Comparison of ENCODE assay signal across 8 cellular contexts in genomic region chr3:120348065-120348980, GRCh38. TPM values are rescaled to one million over a fixed set of nuclear protein-coding genes. Genes with fewer than 3 reads are reported as not detected.
DNase-seq lines count a peak whose midpoint lies in the region; ATAC-seq, FAIRE-seq and TF ChIP-seq lines count a peak whose summit lies in the region.

No MANE protein-coding gene starts in this region.

- H3K9ac ChIP-seq in kidney (ENCODE audit: low read length in 2 of 2), result peak overlapping the region; percentile 80 to 98

- peak overlapping the region; percentile 62 for H3K4me3 ChIP-seq in HAP-1
- peak overlapping the region; percentile 70 for H3K4me3 ChIP-seq in LNCaP clone FGC (ENCODE audit: low read depth, low read length)
- peak overlapping the region; percentile 70 to 82 for H3K4me3 ChIP-seq in body of pancreas
- H3K4me3 ChIP-seq in kidney (ENCODE audit: low read length in 2 of 2), result peak overlapping the region; percentile 74 to 88

- H3K9me3 Mint-ChIP-seq in T-cell, result no peaks in the 10 kb centered on the region

- no peaks in the 10 kb centered on the region for H3K27me3 Mint-ChIP-seq in T-cell

- H3K36me3 Mint-ChIP-seq in T-cell, result peaks cover 10% of the 10 kb centered on the region

- DNase-seq in GM13977 (ENCODE audit: low spot score) (peak; percentile 66), HAP-1 (ENCODE audit: low spot score in 2 of 2) (peak; percentile 52 to 64), LNCaP clone FGC (ENCODE audit: low read depth) (no peak), T-cell (peak in 31 of 34 experiments; percentile 29 to 70 (median 56)), body of pancreas (no peak), kidney (peak; percentile 84), midbrain (lab: John Stamatoyannopoulos, UW) (no peak)
- peak; percentile 36 to 38 for DNase-seq in stimulated activated CD4-positive, alpha-beta T cell treated with anti-CD3 and anti-CD28 coated beads, Interleukin-4, amount 100 ng/mL, for 48 hours (ENCODE audit: low read depth in 2 of 2)

- POLR2A ChIA-PET in T-cell (lab: Charles Lee), result interaction anchor here (0.6 to 1.7 kb wide), 7 partner anchors 211 to 1478 kb away, joined by 3 to 11 read pairs (median 4); partner anchors contain the start of genes GSK3B (in 1 of the 2), NDUFB4 (in 1 of the 2) and TMEM39A (in 1 of the 2)

- no peak for TF ChIP-seq POLR2A in body of pancreas (IDR thresholded peaks at IDR 0.05)

- CTCF ChIA-PET in T-cell (lab: Charles Lee), result interaction anchor here (0.6 to 4.8 kb wide), 7 partner anchors 68 to 456 kb away, joined by 3 to 25 read pairs (median 3); no protein-coding TSS in a partner anchor

- H3K4me1 ChIP-seq in HAP-1 (peaks cover 13% of the 10 kb centered on the region), body of pancreas (peaks cover 30% of the 10 kb centered on the region), kidney (ENCODE audit: control insufficient read depth in 1 of 2, insufficient read depth in 1 of 2, low read depth in 1 of 2, low read length in 2 of 2) (peaks cover 6 to 18% of the 10 kb centered on the region in 2 donors)

- in situ Hi-C loops in GM13977 (cut with MboI; ENCODE audit: low pct_unique_long_range_greater_than_20kb, low sequenced_read_pairs, unreplicated experiment) (no loop called here), HAP-1 (cut with MboI; ENCODE audit: low sequenced_read_pairs) (no loop called here)

- H3K27me3 ChIP-seq in HAP-1 (ENCODE audit: low read depth) (no peaks in the 10 kb centered on the region), body of pancreas (no peaks in the 10 kb centered on the region)

- no peaks in the 10 kb centered on the region for H3K9me3 ChIP-seq in HAP-1
- no peaks in the 10 kb centered on the region for H3K9me3 ChIP-seq in body of pancreas
- no peaks in the 10 kb centered on the region for H3K9me3 ChIP-seq in kidney (ENCODE audit: control insufficient read depth in 1 of 2, low read length in 2 of 2)

- WGBS in body of pancreas, 2 donors, result 0 to 1% methylated on average over 19 to 40 of the region's 40 CpGs

- H3K4me1 Mint-ChIP-seq in T-cell, result peaks cover 54% of the 10 kb centered on the region in 3 donors

- ATAC-seq in T-cell (replicated peaks in 1 of 4) (peak; percentile 61 to 68 (median 64)), body of pancreas (no peak)

- intact Hi-C loops in body of pancreas (cut with DNase I) (no loop called here), kidney (cut with DNase I) (no loop called here)

- no peak for FAIRE-seq in kidney (lab: Jason Lieb, UNC)

- H3K36me3 ChIP-seq in HAP-1 (replicated peaks), result no peaks in the 10 kb centered on the region; the same call in 1 of the 2 replicates
- H3K36me3 ChIP-seq in body of pancreas (replicated peaks in 1 of 2; ENCODE audit: insufficient read depth in 1 of 2, low read depth in 2 of 2), result no peaks in the 10 kb centered on the region
- no peaks in the 10 kb centered on the region for H3K36me3 ChIP-seq in kidney (ENCODE audit: control insufficient read depth in 1 of 2, insufficient read depth in 2 of 2, low read length in 2 of 2)

- H3K27ac ChIP-seq in body of pancreas, result peak overlapping the region; percentile 74 to 94 (median 90)
- peak overlapping the region; percentile 96 to 98 for H3K27ac ChIP-seq in kidney (ENCODE audit: low read depth in 2 of 2, low read length in 2 of 2)

- no peak for TF ChIP-seq CTCF in GM13977 (IDR thresholded peaks at IDR 0.05; ENCODE audit: extremely low read depth, insufficient read depth, missing control alignments)
- no peak for TF ChIP-seq CTCF in LNCaP clone FGC (IDR thresholded peaks at IDR 0.05; ENCODE audit: control insufficient read depth, extremely low read depth, insufficient read depth)
- no peak for TF ChIP-seq CTCF in body of pancreas (IDR thresholded peaks at IDR 0.05)
- no peak for TF ChIP-seq CTCF in kidney (IDR thresholded peaks at IDR 0.05; ENCODE audit: borderline replicate concordance, extremely low read depth, insufficient read depth)

- peak overlapping the region; percentile 88 to 95 (median 95) for H3K4me3 Mint-ChIP-seq in T-cell

- H3K27ac Mint-ChIP-seq in T-cell, result peak overlapping the region; percentile 87 to 89

RNA-seq across cellular contexts. Expression of gene LRRC58, which starts 0.8 kb away (rescaled TPM):
- total RNA-seq in T-cell (10 to 100 TPM; 14.4 to 19.2 (median 17.7) TPM), body of pancreas (10 to 100 TPM; 20.2 to 21.8 TPM), kidney (23.1 TPM)
- 6.4 TPM for polyA plus RNA-seq in kidney (ENCODE audit: insufficient read depth, low read depth, low replicate concordance)

Comparison
In these comparisons a context has a peak if more than half of its experiments do, and no peak if none do; other contexts are left out.
1. DNase-seq: peak in GM13977 (single experiment), HAP-1 (2 of 2), T-cell (31 of 34), kidney (single experiment) and stimulated activated CD4-positive, alpha-beta T cell treated with anti-CD3 and anti-CD28 coated beads, Interleukin-4, amount 100 ng/mL, for 48 hours (2 of 2); none in LNCaP clone FGC (single experiment), body of pancreas (0 of 4) and midbrain (single experiment).
2. Peak in every context shown above with its lines, with median percentiles within 50 percentile points of each other: H3K4me3 ChIP-seq.